Comparison of ENCODE assay signal across 23 cellular contexts in the genomic region with DNA sequence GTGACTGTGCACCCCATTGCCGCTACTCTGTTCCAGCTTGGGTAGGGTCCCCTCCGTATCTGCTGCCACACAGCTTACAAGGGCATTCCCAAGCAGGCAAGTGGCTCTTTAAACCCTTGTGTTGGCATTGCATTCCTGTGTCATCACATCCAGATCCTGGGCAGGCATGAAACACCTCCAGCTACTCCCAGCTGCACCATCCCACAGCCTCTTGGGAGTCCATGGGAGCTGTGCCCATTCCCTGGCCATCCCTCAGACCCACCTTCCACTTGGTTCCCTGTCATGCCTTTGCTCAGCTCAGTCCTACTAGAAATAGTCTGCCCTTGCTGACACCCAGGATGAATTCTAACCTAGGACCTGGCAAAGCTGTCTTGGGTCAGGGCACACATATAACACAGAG.
"Had no signal": no experiment of that assay in that cellular context is flagged by ENCODE, and none has a peak within 500 bp of the region (broad histone marks: within the 10 kb centered on the region; RNA-seq: fewer than 3 reads in every experiment).

No MANE protein-coding gene starts in this region.

- H3K27ac Mint-ChIP-seq: activated CD4-positive, alpha-beta T cell treated with anti-CD3 and anti-CD28 coated beads, Interleukin-2, amount 10 ng/mL, durations not matched to agents 7 days and 5 days; activated CD8-positive, alpha-beta memory T cell treated with anti-CD3 and anti-CD28 coated beads, Interleukin-2, amount 10 ng/mL, durations not matched to agents 7 days and 5 days; activated CD8-positive, alpha-beta T cell treated with anti-CD3 and anti-CD28 coated beads for 36 hours; activated naive CD4-positive, alpha-beta T cell treated with anti-CD3 and anti-CD28 coated beads, Interleukin-2, amount 10 ng/mL, durations not matched to agents 7 days and 5 days; immature natural killer cell; T-cell; T-helper 2 cell treated with Interferon-gamma antibody and Interleukin-4, amounts not matched to agents 5 μg/mL and 100 μg/mL, for 36 hours had no signal

- H3K36me3 Mint-ChIP-seq: activated CD8-positive, alpha-beta memory T cell treated with anti-CD3 and anti-CD28 coated beads, Interleukin-2, amount 10 ng/mL, durations not matched to agents 7 days and 5 days; activated naive CD4-positive, alpha-beta T cell treated with anti-CD3 and anti-CD28 coated beads, Interleukin-2, amount 10 ng/mL, durations not matched to agents 7 days and 5 days; immature natural killer cell; T-cell had no signal

- H3K4me3 Mint-ChIP-seq: activated CD4-positive, alpha-beta T cell treated with anti-CD3 and anti-CD28 coated beads, Interleukin-2, amount 10 ng/mL, durations not matched to agents 7 days and 5 days; activated CD8-positive, alpha-beta memory T cell treated with anti-CD3 and anti-CD28 coated beads, Interleukin-2, amount 10 ng/mL, durations not matched to agents 7 days and 5 days; activated CD8-positive, alpha-beta T cell treated with anti-CD3 and anti-CD28 coated beads for 36 hours; activated naive CD4-positive, alpha-beta T cell treated with anti-CD3 and anti-CD28 coated beads, Interleukin-2, amount 10 ng/mL, durations not matched to agents 7 days and 5 days; immature natural killer cell; T-cell; T-helper 2 cell treated with Interferon-gamma antibody and Interleukin-4, amounts not matched to agents 5 μg/mL and 100 μg/mL, for 36 hours had no signal

- H3K36me3 ChIP-seq: thyroid gland, WERI-Rb-1 had no signal

- H3K27me3 ChIP-seq: hepatocyte, thyroid gland had no signal

- H3K9me3 Mint-ChIP-seq: activated CD4-positive, alpha-beta T cell treated with anti-CD3 and anti-CD28 coated beads, Interleukin-2, amount 10 ng/mL, durations not matched to agents 7 days and 5 days; activated CD8-positive, alpha-beta T cell treated with anti-CD3 and anti-CD28 coated beads for 36 hours; activated naive CD4-positive, alpha-beta T cell treated with anti-CD3 and anti-CD28 coated beads, Interleukin-2, amount 10 ng/mL, durations not matched to agents 7 days and 5 days; immature natural killer cell; nephron progenitor cell; T-cell; T-helper 2 cell treated with Interferon-gamma antibody and Interleukin-4, amounts not matched to agents 5 μg/mL and 100 μg/mL, for 36 hours had no signal

- H3K27ac ChIP-seq: hepatocyte, WERI-Rb-1 had no signal

- ATAC-seq: activated CD8-positive, alpha-beta memory T cell treated with anti-CD3 and anti-CD28 coated beads, Interleukin-2, amount 10 ng/mL, durations not matched to agents 7 days and 5 days; activated CD8-positive, alpha-beta T cell treated with anti-CD3 and anti-CD28 coated beads for 36 hours; stimulated activated naive CD8-positive, alpha-beta T cell treated with anti-CD3 and anti-CD28 coated beads, Interleukin-15, Interleukin-2, amounts not matched to agents 100 U/mL and 50 U/mL, for 24 hours; T-cell had no signal

- H3K4me3 ChIP-seq: hepatocyte, thyroid gland had no signal

- H3K9me3 ChIP-seq: thyroid gland had no signal

- DNase-seq: activated CD4-positive, alpha-beta T cell treated with anti-CD3 and anti-CD28 coated beads, Interleukin-2, amount 10 ng/mL, durations not matched to agents 7 days and 5 days; activated CD4-positive, CD25-positive, alpha-beta regulatory T cell treated with anti-CD3 and anti-CD28 coated beads, Interleukin-2, amount 50 U/mL, for 72 hours; activated CD8-positive, alpha-beta memory T cell treated with anti-CD3 and anti-CD28 coated beads, Interleukin-2, amount 10 ng/mL, durations not matched to agents 7 days and 5 days; activated CD8-positive, alpha-beta T cell treated with anti-CD3 and anti-CD28 coated beads for 36 hours; activated effector memory CD4-positive, alpha-beta T cell treated with anti-CD3 and anti-CD28 coated beads, Interleukin-2, amount 50 U/mL, for 16 hours; activated naive CD4-positive, alpha-beta T cell treated with anti-CD3 and anti-CD28 coated beads, Interleukin-2, amount 10 ng/mL, durations not matched to agents 7 days and 5 days; activated T-cell treated with anti-CD3 and anti-CD28 coated beads for 4 hours; caudate nucleus; dermis blood vessel endothelial cell; effector CD8-positive, alpha-beta T cell; foreskin fibroblast; immature natural killer cell; mesenchymal stem cell; nephron progenitor cell; stimulated activated CD4-positive, alpha-beta T cell treated with anti-CD3 and anti-CD28 coated beads, Interleukin-12 subunit alpha, Interleukin-12 subunit beta, amount 100 ng/mL, for 4 hours; stimulated activated CD4-positive, alpha-beta T cell treated with anti-CD3 and anti-CD28 coated beads, Interleukin-4, amount 100 ng/mL, for 4 hours; stimulated activated naive CD8-positive, alpha-beta T cell treated with anti-CD3 and anti-CD28 coated beads, Interleukin-15, Interleukin-2, amounts not matched to agents 100 U/mL and 50 U/mL, for 24 hours; substantia nigra; T-cell; WERI-Rb-1 had no signal

- H3K27me3 Mint-ChIP-seq: activated CD4-positive, alpha-beta T cell treated with anti-CD3 and anti-CD28 coated beads, Interleukin-2, amount 10 ng/mL, durations not matched to agents 7 days and 5 days; activated CD8-positive, alpha-beta T cell treated with anti-CD3 and anti-CD28 coated beads for 36 hours had no signal

- H3K4me1 Mint-ChIP-seq: activated CD4-positive, alpha-beta T cell treated with anti-CD3 and anti-CD28 coated beads, Interleukin-2, amount 10 ng/mL, durations not matched to agents 7 days and 5 days; activated CD8-positive, alpha-beta memory T cell treated with anti-CD3 and anti-CD28 coated beads, Interleukin-2, amount 10 ng/mL, durations not matched to agents 7 days and 5 days; activated naive CD4-positive, alpha-beta T cell treated with anti-CD3 and anti-CD28 coated beads, Interleukin-2, amount 10 ng/mL, durations not matched to agents 7 days and 5 days; immature natural killer cell had no signal
